8 cellular contexts compared by ENCODE assay signal in the genomic region with DNA sequence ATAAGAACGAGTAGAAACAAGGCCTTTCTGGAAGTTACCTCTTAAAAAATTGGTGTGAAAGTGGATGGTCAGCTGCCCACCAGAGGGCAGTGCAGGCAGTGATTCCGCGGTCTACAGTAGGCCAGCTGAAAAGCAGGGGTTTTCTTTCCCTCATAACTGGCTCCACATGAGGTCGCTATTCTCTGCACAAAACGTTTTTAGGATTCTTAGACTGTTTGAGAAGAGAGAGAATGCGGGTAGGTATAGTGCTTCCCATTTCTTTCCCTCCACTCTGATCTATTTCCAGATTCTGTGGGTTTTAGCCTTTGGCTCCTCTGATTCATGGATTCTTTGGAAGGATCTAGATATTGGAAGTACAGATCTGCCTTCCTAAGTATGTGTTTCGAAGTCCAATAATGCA. TPM values are rescaled to one million over a fixed set of nuclear protein-coding genes. Genes with fewer than 3 reads are reported as not detected.
DNase-seq lines count a peak whose midpoint lies in the region; ATAC-seq lines count a peak whose summit lies in the region.

No MANE protein-coding gene starts in this region.

- no peaks in the 10 kb centered on the region for H3K9me3 Mint-ChIP-seq in activated naive CD8-positive, alpha-beta T cell treated with anti-CD3 and anti-CD28 coated beads, Interleukin-2, amount 50 U/mL, for 24 hours

- peaks cover 5% of the 10 kb centered on the region for H3K36me3 Mint-ChIP-seq in activated naive CD8-positive, alpha-beta T cell treated with anti-CD3 and anti-CD28 coated beads, Interleukin-2, amount 50 U/mL, for 24 hours (ENCODE audit: low read depth)

- no peak overlapping the region for H3K4me3 Mint-ChIP-seq in activated naive CD8-positive, alpha-beta T cell treated with anti-CD3 and anti-CD28 coated beads, Interleukin-2, amount 50 U/mL, for 24 hours

- H3K4me1 Mint-ChIP-seq in activated naive CD8-positive, alpha-beta T cell treated with anti-CD3 and anti-CD28 coated beads, Interleukin-2, amount 50 U/mL, for 24 hours: peaks cover 27% of the 10 kb centered on the region

- DNase-seq in NCI-H1436 treated with DMSO at 0.1 percent for 48 hours (lab: John Stamatoyannopoulos, UW) (peak; percentile 70), SW 1271 (lab: John Stamatoyannopoulos, UW) (peak; percentile 42 to 86), cardiac septum (ENCODE audit: low spot score) (peak; percentile 85), pulmonary artery endothelial cell (ENCODE audit: low read depth, low spot score) (peak; percentile 55), cortex of kidney (lab: John Stamatoyannopoulos, UW) (no peak)
- DNase-seq in activated naive CD8-positive, alpha-beta T cell treated with anti-CD3 and anti-CD28 coated beads, Interleukin-2, amount 50 U/mL, for 24 hours: peak; percentile 80

- no peak overlapping the region for H3K27ac Mint-ChIP-seq in activated naive CD8-positive, alpha-beta T cell treated with anti-CD3 and anti-CD28 coated beads, Interleukin-2, amount 50 U/mL, for 24 hours

- no peaks in the 10 kb centered on the region for H3K27me3 Mint-ChIP-seq in activated naive CD8-positive, alpha-beta T cell treated with anti-CD3 and anti-CD28 coated beads, Interleukin-2, amount 50 U/mL, for 24 hours

- intact Hi-C loops in cardiac septum (cut with DNase I): loop anchor here (1.0 to 5.0 kb wide), 2 partner anchors 334 to 687 kb away; no protein-coding TSS in a partner anchor

- ATAC-seq in GM18498 (IDR thresholded peaks at IDR 0.05; ENCODE audit: unreplicated experiment): peak; percentile 90
- peak; percentile 86 for ATAC-seq in HG02852 (IDR thresholded peaks at IDR 0.05; ENCODE audit: unreplicated experiment)
- ATAC-seq in activated naive CD8-positive, alpha-beta T cell treated with anti-CD3 and anti-CD28 coated beads, Interleukin-2, amount 50 U/mL, for 24 hours: peak; percentile 93

RNA-seq across cellular contexts. Expression of a gene that starts 14.2 kb away (rescaled TPM):
- total RNA-seq in cardiac septum (9.4 TPM), pulmonary artery endothelial cell (10.9 and 15.1 TPM in 2 replicates)

RNA-seq across cellular contexts. Expression of a gene that starts 14.3 kb away (rescaled TPM):
- total RNA-seq in cardiac septum (8.3 TPM), pulmonary artery endothelial cell (4.6 and 5.9 TPM in 2 replicates)
